In the genomic region with DNA sequence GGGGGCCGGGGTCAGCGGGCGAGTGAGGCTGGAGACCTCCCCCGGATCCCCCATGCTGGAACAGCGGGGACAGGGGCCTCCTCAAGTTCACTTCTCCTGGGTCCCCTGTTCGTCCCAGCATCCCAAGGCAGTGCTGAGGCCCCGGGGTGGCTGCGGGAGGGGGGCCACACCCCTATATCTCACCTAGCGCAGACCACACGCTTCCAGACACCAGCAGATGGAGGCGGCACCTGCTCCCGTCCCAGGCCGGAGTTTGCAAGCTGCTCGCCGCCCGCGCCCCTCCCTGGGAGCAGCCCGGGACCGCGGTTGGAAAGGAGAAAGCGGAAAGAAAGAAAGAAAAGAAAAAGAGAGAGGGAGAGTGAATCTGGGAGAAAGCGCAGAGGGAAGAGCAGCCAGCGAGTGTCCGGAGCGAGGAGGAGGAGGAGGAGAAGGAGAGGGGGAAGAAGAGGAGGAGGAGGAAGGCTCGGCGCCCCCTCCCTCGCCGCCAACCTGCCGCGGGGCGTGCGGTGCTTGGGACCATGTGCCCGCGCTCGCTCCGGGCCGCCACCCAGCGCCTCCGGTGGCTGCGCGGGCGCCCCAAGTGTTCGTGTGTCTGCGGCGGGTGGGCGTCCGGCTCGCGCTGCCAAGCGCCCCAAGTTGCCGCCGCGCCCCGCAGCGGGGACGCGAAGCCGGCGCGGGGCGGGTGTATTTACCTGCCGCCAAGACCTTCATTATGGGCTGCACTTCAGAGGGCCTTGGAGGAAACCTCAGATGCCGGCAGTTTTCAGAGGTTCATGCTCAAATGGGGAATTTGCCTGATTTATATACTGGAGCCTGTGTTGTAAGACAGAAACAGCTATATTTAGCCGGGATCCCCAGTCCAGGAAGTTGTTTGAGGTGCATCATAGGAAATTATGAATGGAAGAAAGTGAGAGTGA, we compare ENCODE assay signal across 8 cellular contexts. TPM values are rescaled to one million over a fixed set of nuclear protein-coding genes. Genes with fewer than 3 reads are reported as not detected.
A peak's percentile ranks its signal among the peaks of the same experiment; 100 is the strongest.
DNase-seq lines count a peak whose midpoint lies in the region; FAIRE-seq and TF ChIP-seq lines count a peak whose summit lies in the region.

A gene (minus strand): TSS at position 775 of the 917 bp plus-strand sequence. CDS start 64 bp downstream, at position 711.

- DNase-seq in HAP-1 (ENCODE audit: low spot score in 2 of 2) (peak; percentile 15 to 67), WERI-Rb-1 (peak; percentile 57), chondrocyte (ENCODE audit: low spot score) (no peak), lower leg skin (ENCODE audit: low spot score in 2 of 2) (no peak), SHP77 treated with DMSO at 0.1 percent for 48 hours (lab: John Stamatoyannopoulos, UW) (no peak), OCI-M2 (lab: John Stamatoyannopoulos, UW; ENCODE audit: unreplicated experiment) (no peak)
- DNase-seq in stimulated activated CD8-positive, alpha-beta memory T cell treated with anti-CD3 and anti-CD28 coated beads, Interleukin-7, amount 100 ng/mL, for 4 hours (ENCODE audit: low read depth in 2 of 2), result peak; percentile 26 to 64

- H3K27me3 Mint-ChIP-seq in chondrocyte (ENCODE audit: low read depth), result no peaks in the 10 kb centered on the region

- intact Hi-C loops in lower leg skin (cut with DNase I; ENCODE audit: low total_unique reads), result no loop called here

- H3K9me3 ChIP-seq in HAP-1 (no peaks in the 10 kb centered on the region), WERI-Rb-1 (ENCODE audit: severe bottlenecking) (no peaks in the 10 kb centered on the region)

- no peaks in the 10 kb centered on the region for H3K36me3 Mint-ChIP-seq in chondrocyte (ENCODE audit: low read depth)

- TF ChIP-seq POLR2A in lower leg skin (IDR thresholded peaks at IDR 0.05), result no peak

- peaks cover 83% of the 10 kb centered on the region for H3K4me1 Mint-ChIP-seq in chondrocyte (ENCODE audit: low read depth)

- H3K27me3 ChIP-seq in HAP-1 (ENCODE audit: low read depth), result no peaks in the 10 kb centered on the region
- H3K27me3 ChIP-seq in WERI-Rb-1 (ENCODE audit: insufficient read depth, low read depth, severe bottlenecking), result no peaks in the 10 kb centered on the region

- in situ Hi-C loops in HAP-1 (cut with MboI; ENCODE audit: low sequenced_read_pairs), result no loop called here

- FAIRE-seq in A204.1 (lab: Jason Lieb, UNC), result peak; percentile 81

- H3K27ac Mint-ChIP-seq in chondrocyte (ENCODE audit: unreplicated experiment), result peak within 1 kb of the TSS; percentile 95

- 0 out of 2 replicates have a peak, but pooled peaks have one; percentile 36 for TF ChIP-seq CTCF in WERI-Rb-1 (IDR thresholded peaks at IDR 0.05; ENCODE audit: low read depth, low read length)
- peak; percentile 66 for TF ChIP-seq CTCF in chondrocyte (IDR thresholded peaks at IDR 0.05)
- no peak for TF ChIP-seq CTCF in lower leg skin (IDR thresholded peaks at IDR 0.05)

- H3K27ac ChIP-seq in WERI-Rb-1, result peak within 1 kb of the TSS; percentile 60

- H3K4me3 Mint-ChIP-seq in chondrocyte (ENCODE audit: unreplicated experiment), result peak within 1 kb of the TSS; percentile 98

- H3K9me3 Mint-ChIP-seq in chondrocyte (ENCODE audit: low read depth), result no peaks in the 10 kb centered on the region

- 0 to 2% methylated on average over 53 to 63 of the region's 65 CpGs for WGBS in lower leg skin, 2 donors

- H3K36me3 ChIP-seq in HAP-1 (replicated peaks) (no peaks in the 10 kb centered on the region), WERI-Rb-1 (peaks cover 8% of the 10 kb centered on the region; the same call in 1 of the 2 replicates)

- H3K4me1 ChIP-seq in HAP-1, result peaks cover 11% of the 10 kb centered on the region

- H3K4me3 ChIP-seq in HAP-1, result peak within 1 kb of the TSS; percentile 36
- H3K4me3 ChIP-seq in WERI-Rb-1 (ENCODE audit: low read depth, low read length), result peak within 1 kb of the TSS; percentile 70
- H3K4me3 ChIP-seq in lower leg skin (ENCODE audit: low read depth, poor library complexity, severe bottlenecking), result peak within 1 kb of the TSS; percentile 44

RNA-seq across cellular contexts. Expression of the gene that starts here (rescaled TPM):
- total RNA-seq in chondrocyte (18.9 to 21.5 TPM (median 21.3 TPM) in 3 replicates), lower leg skin (10 to 100 TPM in 1 of 4 donors, 1 to 10 TPM in 3; 5.2 to 11.8 (median 7.0) TPM)

Comparison
In these comparisons a context has a peak if more than half of its experiments do, and no peak if none do; other contexts are left out.
1. DNase-seq: peak in HAP-1 (2 of 2), WERI-Rb-1 (single experiment) and stimulated activated CD8-positive, alpha-beta memory T cell treated with anti-CD3 and anti-CD28 coated beads, Interleukin-7, amount 100 ng/mL, for 4 hours (2 of 2); none in chondrocyte (single experiment), lower leg skin (0 of 2), SHP77 treated with DMSO at 0.1 percent for 48 hours (single experiment) and OCI-M2 (single experiment).
2. CTCF ChIP-seq: peak in WERI-Rb-1 (single experiment) and chondrocyte (single experiment); none in lower leg skin (0 of 3).
3. Peak in every context shown above with its lines, with median percentiles within 50 percentile points of each other: H3K4me3 ChIP-seq.